In genomic region chr2:120824246-120824645, GRCh38 we compare ENCODE assay signal across 17 cellular contexts.
"Had no signal": no experiment of that assay in that cellular context is flagged by ENCODE, and none has a peak within 500 bp of the region (broad histone marks: within the 10 kb centered on the region; RNA-seq: fewer than 3 reads in every experiment).

No MANE protein-coding gene starts in this region.

- ATAC-seq: esophagus mucosa; gastrocnemius medialis; naive thymus-derived CD4-positive, alpha-beta T cell; pancreas; stimulated activated naive B cell treated with anti-CD40 and anti-IgM and Interleukin-4, amounts not matched to agents 10 μg/mL and 1 μg/mL and 100 μg/mL, for 72 hours had no signal

- H3K27me3 Mint-ChIP-seq: stimulated activated naive B cell treated with anti-CD40 and anti-IgM and Interleukin-4, amounts not matched to agents 10 μg/mL and 1 μg/mL and 100 μg/mL, for 72 hours; stimulated activated naive CD8-positive, alpha-beta T cell treated with anti-CD3 and anti-CD28 coated beads, Interleukin-15, Interleukin-2, amounts not matched to agents 100 ng/mL and 50 ng/mL, for 24 hours had no signal

- H3K9me3 Mint-ChIP-seq: endodermal cell; memory B cell; mesothelial cell of epicardium; stimulated activated naive B cell treated with anti-CD40 and anti-IgM and Interleukin-4, amounts not matched to agents 10 μg/mL and 1 μg/mL and 100 μg/mL, for 72 hours; stimulated activated naive CD8-positive, alpha-beta T cell treated with anti-CD3 and anti-CD28 coated beads, Interleukin-15, Interleukin-2, amounts not matched to agents 100 ng/mL and 50 ng/mL, for 24 hours had no signal

- H3K36me3 Mint-ChIP-seq: memory B cell; naive thymus-derived CD4-positive, alpha-beta T cell; stimulated activated naive B cell treated with anti-CD40 and anti-IgM and Interleukin-4, amounts not matched to agents 10 μg/mL and 1 μg/mL and 100 μg/mL, for 72 hours had no signal

- H3K27ac Mint-ChIP-seq: endodermal cell; memory B cell; naive thymus-derived CD4-positive, alpha-beta T cell; progenitor cell of endocrine pancreas; stimulated activated naive B cell treated with anti-CD40 and anti-IgM and Interleukin-4, amounts not matched to agents 10 μg/mL and 1 μg/mL and 100 μg/mL, for 72 hours; stimulated activated naive CD8-positive, alpha-beta T cell treated with anti-CD3 and anti-CD28 coated beads, Interleukin-15, Interleukin-2, amounts not matched to agents 100 ng/mL and 50 ng/mL, for 24 hours had no signal

- DNase-seq: dorsolateral prefrontal cortex; effector CD4-positive, alpha-beta T cell; endodermal cell; foreskin fibroblast; gastrocnemius medialis; head of caudate nucleus; naive thymus-derived CD4-positive, alpha-beta T cell; pancreas; stimulated activated CD4-positive, alpha-beta T cell treated with anti-CD3 and anti-CD28 coated beads, Interleukin-15, amount 100 ng/mL, for 24 hours; stimulated activated CD4-positive, alpha-beta T cell treated with anti-CD3 and anti-CD28 coated beads, Interleukin-2, amount 100 ng/mL, for 48 hours; stimulated activated naive B cell treated with anti-CD40 and anti-IgM and Interleukin-4, amounts not matched to agents 10 μg/mL and 1 μg/mL and 100 μg/mL, for 72 hours; upper lobe of left lung had no signal

- H3K4me3 Mint-ChIP-seq: endodermal cell; memory B cell; mesothelial cell of epicardium; naive thymus-derived CD4-positive, alpha-beta T cell; stimulated activated naive B cell treated with anti-CD40 and anti-IgM and Interleukin-4, amounts not matched to agents 10 μg/mL and 1 μg/mL and 100 μg/mL, for 72 hours; stimulated activated naive CD8-positive, alpha-beta T cell treated with anti-CD3 and anti-CD28 coated beads, Interleukin-15, Interleukin-2, amounts not matched to agents 100 ng/mL and 50 ng/mL, for 24 hours had no signal

- H3K4me1 Mint-ChIP-seq: memory B cell; naive thymus-derived CD4-positive, alpha-beta T cell; stimulated activated naive B cell treated with anti-CD40 and anti-IgM and Interleukin-4, amounts not matched to agents 10 μg/mL and 1 μg/mL and 100 μg/mL, for 72 hours had no signal
